Comparison of ENCODE assay signal across 8 cellular contexts in genomic region chr19:43532962-43533545, GRCh38. TPM values are rescaled to one million over a fixed set of nuclear protein-coding genes. Genes with fewer than 3 reads are reported as not detected.
DNase-seq lines count a peak whose midpoint lies in the region; ATAC-seq and TF ChIP-seq lines count a peak whose summit lies in the region.

Gene ZNF575, plus strand, starts transcription at chr19:43533188. Its CDS starts 1,235 bp downstream, at chr19:43534423.

- H3K4me1 Mint-ChIP-seq in activated CD4-positive, alpha-beta T cell treated with anti-CD3 and anti-CD28 coated beads for 36 hours: peaks cover 20% of the 10 kb centered on the region

- peak within 1 kb of the TSS; percentile 83 for H3K4me3 Mint-ChIP-seq in activated CD4-positive, alpha-beta T cell treated with anti-CD3 and anti-CD28 coated beads for 36 hours

- H3K27ac Mint-ChIP-seq in activated CD4-positive, alpha-beta T cell treated with anti-CD3 and anti-CD28 coated beads for 36 hours: peak within 1 kb of the TSS; percentile 97

- ATAC-seq in GM19025 (IDR thresholded peaks at IDR 0.05; ENCODE audit: low read depth, unreplicated experiment): peak; percentile 63
- peak; percentile 52 for ATAC-seq in HG03342 (IDR thresholded peaks at IDR 0.05; ENCODE audit: unreplicated experiment)
- peak; percentile 57 for ATAC-seq in activated CD4-positive, alpha-beta T cell treated with anti-CD3 and anti-CD28 coated beads for 36 hours

- TF ChIP-seq CTCF in AG10803 (conservative IDR thresholded peaks at IDR 0.05; ENCODE audit: low read length): no peak

- peak within 1 kb of the TSS; percentile 100 for H3K27ac ChIP-seq in cingulate gyrus (ENCODE audit: low read depth, low read length)

- no peaks in the 10 kb centered on the region for H3K27me3 Mint-ChIP-seq in activated CD4-positive, alpha-beta T cell treated with anti-CD3 and anti-CD28 coated beads for 36 hours

- H3K4me3 ChIP-seq in AG10803 (ENCODE audit: low read length): peak within 1 kb of the TSS; percentile 81

- no peaks in the 10 kb centered on the region for H3K9me3 Mint-ChIP-seq in activated CD4-positive, alpha-beta T cell treated with anti-CD3 and anti-CD28 coated beads for 36 hours (ENCODE audit: low read depth)

- DNase-seq in AG10803 (ENCODE audit: low read depth) (peak; percentile 93), NCI-H446 (lab: John Stamatoyannopoulos, UW) (peak; percentile 83 to 94), left kidney (ENCODE audit: low read depth, low spot score) (peak; percentile 99)
- DNase-seq in activated CD4-positive, alpha-beta T cell treated with anti-CD3 and anti-CD28 coated beads for 36 hours: peak; percentile 95
- peak; percentile 92 for DNase-seq in stimulated activated CD4-positive, alpha-beta T cell treated with anti-CD3 and anti-CD28 coated beads, Interleukin-1b, Interleukin-23, amount 100 ng/mL, for 48 hours

- intact Hi-C loops in activated CD4-positive, alpha-beta T cell treated with anti-CD3 and anti-CD28 coated beads for 36 hours (cut with DNase I, micrococcal nuclease): loop anchor here (1.0 to 2.0 kb wide), 9 partner anchors 29 to 221 kb away; partner anchors contain the start of genes IRGQ (in 2 of the 2), PHLDB3 (in 2 of the 2), ZNF576 (in 2 of the 2) and PINLYP (in 1 of the 2)

- POLR2A ChIA-PET in activated CD4-positive, alpha-beta T cell treated with anti-CD3 and anti-CD28 coated beads for 36 hours (lab: Charles Lee): interaction anchor here (0.6 to 2.2 kb wide), 6 partner anchors 8 to 469 kb away, joined by 3 to 6 read pairs (median 4); partner anchors contain the start of genes IRGQ and ZNF576

- H3K36me3 Mint-ChIP-seq in activated CD4-positive, alpha-beta T cell treated with anti-CD3 and anti-CD28 coated beads for 36 hours (ENCODE audit: low read depth): peaks cover 11% of the 10 kb centered on the region

- CTCF ChIA-PET in activated CD4-positive, alpha-beta T cell treated with anti-CD3 and anti-CD28 coated beads for 36 hours (lab: Charles Lee): interaction anchor here (0.6 to 4.1 kb wide), 8 partner anchors 13 to 277 kb away, joined by 3 to 24 read pairs (median 8); no protein-coding TSS in a partner anchor

RNA-seq across cellular contexts. Expression of gene ZNF575, which starts in this region (rescaled TPM):
- total RNA-seq in activated CD4-positive, alpha-beta T cell treated with anti-CD3 and anti-CD28 coated beads for 36 hours: 1 to 10 TPM; 3.4 to 4.3 TPM

Comparison
In these comparisons a context has a peak if more than half of its experiments do, and no peak if none do; other contexts are left out.
1. Peak in every context shown above with its lines: DNase-seq, ATAC-seq, H3K4me3 ChIP-seq and H3K27ac ChIP-seq.